28 cellular contexts compared by ENCODE assay signal in the genomic region with DNA sequence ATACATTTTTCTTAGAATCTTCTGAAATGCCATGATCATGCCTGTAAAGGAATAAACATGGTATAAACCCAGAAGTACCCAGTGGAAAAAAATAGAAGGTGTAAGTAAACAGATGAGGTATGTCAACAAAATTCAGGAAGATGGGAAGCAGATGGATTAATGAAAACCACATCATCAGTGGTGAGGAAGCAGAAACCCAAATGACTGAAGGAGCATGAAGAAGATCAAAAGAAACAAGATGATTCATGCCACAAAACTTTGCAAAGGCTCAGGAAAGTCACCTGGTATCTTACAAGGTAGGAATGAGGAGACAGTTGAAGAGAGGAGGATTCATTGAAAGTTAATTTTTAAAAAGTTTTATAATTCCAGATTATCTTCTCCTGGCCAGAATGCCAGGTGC.
A peak's percentile ranks its signal among the peaks of the same experiment; 100 is the strongest.
DNase-seq lines count a peak whose midpoint lies in the region; ATAC-seq, FAIRE-seq and TF ChIP-seq lines count a peak whose summit lies in the region.
"Had no signal": no experiment of that assay in that cellular context is flagged by ENCODE, and none has a peak within 500 bp of the region (broad histone marks: within the 10 kb centered on the region; RNA-seq: fewer than 3 reads in every experiment).

No MANE protein-coding gene starts in this region.

- H3K9ac ChIP-seq in keratinocyte (ENCODE audit: control insufficient read depth, extremely low read depth, insufficient read depth, low read length), result no peak overlapping the region
- H3K9ac ChIP-seq: BLaER1 had no signal

- TF ChIP-seq POLR2A in A549 (IDR thresholded peaks at IDR 0.05; ENCODE audit: low read length), result no peak

- H3K4me2 ChIP-seq in A549 (no peak overlapping the region; the same call in 2 of the 3 replicates), keratinocyte (ENCODE audit: control insufficient read depth, extremely low read depth, insufficient read depth, low read depth, low read length) (no peak overlapping the region)
- H3K4me2 ChIP-seq: BLaER1 had no signal

- peak in 1 of 2 experiments; percentile 43 for DNase-seq in A549 (ENCODE audit: low read depth in 1 of 2, low spot score in 1 of 2)
- DNase-seq in HT1080 (ENCODE audit: low read depth), result peak; percentile 63
- peak; percentile 48 for DNase-seq in amniotic epithelial cell (ENCODE audit: low read depth)
- DNase-seq in keratinocyte (ENCODE audit: low read depth, low spot score), result no peak
- DNase-seq in KG1 (lab: John Stamatoyannopoulos, UW), result no peak
- DNase-seq in effector CD8-positive, alpha-beta T cell (lab: John Stamatoyannopoulos, UW), result no peak
- DNase-seq in DMS114 treated with DMSO at 0.1 percent for 48 hours (lab: John Stamatoyannopoulos, UW; ENCODE audit: unreplicated experiment), result no peak
- DNase-seq: ACHN; activated CD4-positive, alpha-beta T cell treated with anti-CD3 and anti-CD28 coated beads, Interleukin-2, amount 50 U/mL, for 48 hours; activated CD4-positive, CD25-positive, alpha-beta regulatory T cell; activated CD8-positive, alpha-beta memory T cell treated with anti-CD3 and anti-CD28 coated beads, Interleukin-2, amount 50 U/mL, for 4 hours; activated naive CD4-positive, alpha-beta T cell treated with anti-CD3 and anti-CD28 coated beads, Interleukin-2, amount 50 U/mL, for 16 hours; effector memory CD4-positive, alpha-beta T cell; Karpas-422; NCI-H1694 treated with DMSO at 0.1 percent for 48 hours; NCI-H2171; NCI-H524 treated with DMSO at 0.1 percent for 48 hours; Peyer's patch; small intestine; stimulated activated CD4-positive, alpha-beta T cell treated with anti-CD3 and anti-CD28 coated beads, Interleukin-2, amount 100 ng/mL, for 24 hours; T-cell had no signal

- no peak for TF ChIP-seq EP300 in A549 (IDR thresholded peaks at IDR 0.05)

- H3K36me3 ChIP-seq in keratinocyte (ENCODE audit: control insufficient read depth in 2 of 2, extremely low read depth in 1 of 2, insufficient read depth in 2 of 2, low read length in 2 of 2), result no peaks in the 10 kb centered on the region
- H3K36me3 ChIP-seq: BLaER1, esophagus muscularis mucosa, Peyer's patch, tibial nerve had no signal

- dilution Hi-C loops in keratinocyte (cut with MboI; ENCODE audit: extremely low pct_ligation_motif_present, low sequenced_read_pairs), result no loop called here

- H2AFZ ChIP-seq in keratinocyte (ENCODE audit: control insufficient read depth, low read length), result no peak overlapping the region

- H3K27ac ChIP-seq in A549 (peak overlapping the region; percentile 6 to 55; a peak in 4 of 6 replicates), keratinocyte (ENCODE audit: control insufficient read depth, insufficient read depth, low read length) (no peak overlapping the region)
- H3K27ac ChIP-seq: BLaER1, esophagus muscularis mucosa, Peyer's patch, tibial nerve had no signal

- H3K4me3 ChIP-seq in A549, result no peak overlapping the region
- no peak overlapping the region for H3K4me3 ChIP-seq in keratinocyte (ENCODE audit: control insufficient read depth in 2 of 3, extremely low read depth in 1 of 3, insufficient read depth in 2 of 3, low read depth in 1 of 3, low read length in 3 of 3)
- H3K4me3 ChIP-seq: BLaER1, esophagus muscularis mucosa, Peyer's patch, tibial nerve had no signal

- no peaks in the 10 kb centered on the region for H3K9me1 ChIP-seq in keratinocyte (ENCODE audit: control insufficient read depth, extremely low read depth, insufficient read depth, low read length)

- no peak for ATAC-seq in A549
- ATAC-seq in GM21737 (IDR thresholded peaks at IDR 0.05; ENCODE audit: unreplicated experiment), result no peak
- ATAC-seq: HCT116; natural killer cell treated with Interleukin-12 subunit alpha and Interleukin-12 subunit beta and Interleukin-15 and Interleukin-18, amount 100 ng/mL, for 72 hours; T-cell had no signal

- POLR2A ChIA-PET in A549 (lab: Yijun Ruan, JAX), result no interaction called here

- H3K4me1 ChIP-seq in A549 (peaks cover 9% of the 10 kb centered on the region; the same call in 2 of the 3 replicates), keratinocyte (ENCODE audit: control insufficient read depth, extremely low read depth, insufficient read depth, low read length) (no peaks in the 10 kb centered on the region)
- H3K4me1 ChIP-seq: BLaER1, esophagus muscularis mucosa, Peyer's patch, tibial nerve had no signal

- TF ChIP-seq RAD21 in A549 (conservative IDR thresholded peaks at IDR 0.05 in 1 of 2, IDR thresholded peaks at IDR 0.05 in 1 of 2), result no peak

- FAIRE-seq in A549 (lab: Jason Lieb, UNC) (peak; percentile 46), keratinocyte (lab: Jason Lieb, UNC) (peak; percentile 62)
- FAIRE-seq: colon, small intestine had no signal

- TF ChIP-seq CTCF in A549 (IDR thresholded peaks at IDR 0.05), result no peak
- TF ChIP-seq CTCF in keratinocyte (optimal IDR thresholded peaks at IDR 0.05 in 1 of 3, IDR thresholded peaks at IDR 0.05 in 1 of 3, conservative IDR thresholded peaks at IDR 0.05 in 1 of 3; ENCODE audit: extremely low read depth in 1 of 3, insufficient read depth in 2 of 3, low read length in 3 of 3), result no peak

- H3K27me3 ChIP-seq in keratinocyte (ENCODE audit: control insufficient read depth, extremely low read depth, insufficient read depth, low read length), result no peaks in the 10 kb centered on the region
- H3K27me3 ChIP-seq: BLaER1, esophagus muscularis mucosa, Peyer's patch, tibial nerve had no signal

- no peaks in the 10 kb centered on the region for H3K79me2 ChIP-seq in keratinocyte (ENCODE audit: control insufficient read depth, insufficient read depth, low read length)

- H3K9me3 ChIP-seq in A549 (peaks cover 2% of the 10 kb centered on the region; the same call in 1 of the 3 replicates), keratinocyte (ENCODE audit: control insufficient read depth, low read depth, low read length) (no peaks in the 10 kb centered on the region)
- H3K9me3 ChIP-seq: BLaER1, esophagus muscularis mucosa, Peyer's patch, tibial nerve had no signal

- CTCF ChIA-PET in A549 (lab: Yijun Ruan, JAX), result interaction anchor here (1.3 to 1.8 kb wide), 2 partner anchors 10 to 45 kb away, joined by 3 to 6 read pairs; no protein-coding TSS in a partner anchor

- no peaks in the 10 kb centered on the region for H4K20me1 ChIP-seq in keratinocyte (ENCODE audit: control insufficient read depth, extremely low read depth, insufficient read depth, low read length)
- H4K20me1 ChIP-seq: BLaER1 had no signal

TF ChIP-seq in A549, 52 proteins besides CTCF, POLR2A, EP300 and RAD21:
- TF ChIP-seq PHF8 (IDR thresholded peaks at IDR 0.05; ENCODE audit: borderline replicate concordance, low read depth), result no peak
- TF ChIP-seq JUNB (IDR thresholded peaks at IDR 0.05), result peak; percentile 46; the same call in 1 of the 2 replicates
- TF ChIP-seq, protein P1, sequence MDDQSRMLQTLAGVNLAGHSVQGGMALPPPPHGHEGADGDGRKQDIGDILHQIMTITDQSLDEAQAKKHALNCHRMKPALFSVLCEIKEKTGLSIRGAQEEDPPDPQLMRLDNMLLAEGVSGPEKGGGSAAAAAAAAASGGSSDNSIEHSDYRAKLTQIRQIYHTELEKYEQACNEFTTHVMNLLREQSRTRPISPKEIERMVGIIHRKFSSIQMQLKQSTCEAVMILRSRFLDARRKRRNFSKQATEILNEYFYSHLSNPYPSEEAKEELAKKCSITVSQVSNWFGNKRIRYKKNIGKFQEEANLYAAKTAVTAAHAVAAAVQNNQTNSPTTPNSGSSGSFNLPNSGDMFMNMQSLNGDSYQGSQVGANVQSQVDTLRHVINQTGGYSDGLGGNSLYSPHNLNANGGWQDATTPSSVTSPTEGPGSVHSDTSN (IDR thresholded peaks at IDR 0.05), result no peak
- TF ChIP-seq JUN (IDR thresholded peaks at IDR 0.05), result no peak
- no peak for TF ChIP-seq HEYL (CRISPR knock-in tag; IDR thresholded peaks at IDR 0.05)

Comparison
In these comparisons a context has a peak if more than half of its experiments do, and no peak if none do; other contexts are left out.
1. DNase-seq: peak in HT1080 (single experiment) and amniotic epithelial cell (single experiment); none in keratinocyte (single experiment), KG1 (single experiment), effector CD8-positive, alpha-beta T cell (single experiment) and DMS114 treated with DMSO at 0.1 percent for 48 hours (single experiment).